ENCODE assay signal across 16 cellular contexts in the genomic region with DNA sequence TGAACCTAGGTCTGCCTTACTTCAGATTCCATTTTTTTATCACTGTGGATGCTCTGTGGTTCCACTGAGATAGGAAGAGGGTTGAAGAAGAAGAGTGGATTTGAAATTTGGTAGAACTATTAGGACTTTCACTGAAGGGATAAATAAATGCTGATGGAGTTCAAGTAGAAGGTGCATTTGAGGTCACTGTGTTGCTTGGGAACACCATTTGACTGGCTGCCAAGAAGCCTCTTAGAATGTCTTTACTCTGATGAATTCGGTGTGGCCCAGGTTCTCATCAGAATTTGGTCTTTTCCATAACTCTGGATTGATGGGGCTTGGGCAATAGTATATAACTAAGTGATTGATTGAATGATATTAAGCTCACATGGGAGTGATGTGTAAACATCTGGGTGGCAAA.
DNase-seq lines count a peak whose midpoint lies in the region; ATAC-seq and TF ChIP-seq lines count a peak whose summit lies in the region.
"Had no signal": no experiment of that assay in that cellular context is flagged by ENCODE, and none has a peak within 500 bp of the region (broad histone marks: within the 10 kb centered on the region; RNA-seq: fewer than 3 reads in every experiment).

No MANE protein-coding gene starts in this region.

- TF ChIP-seq CTCF in astrocyte of the cerebellum (IDR thresholded peaks at IDR 0.05; ENCODE audit: low read depth, low read length, missing control alignments) (no peak), nephron progenitor cell (IDR thresholded peaks at IDR 0.05) (no peak)

- peaks cover 9% of the 10 kb centered on the region for H3K4me1 Mint-ChIP-seq in nephron progenitor cell

- H3K36me3 Mint-ChIP-seq in nephron progenitor cell (ENCODE audit: low read depth) = peaks cover 30% of the 10 kb centered on the region

- peak; percentile 75 for DNase-seq in DMS79 (lab: John Stamatoyannopoulos, UW)
- peak; percentile 29 for DNase-seq in NCI-H128 (lab: John Stamatoyannopoulos, UW; ENCODE audit: unreplicated experiment)
- peak; percentile 22 for DNase-seq in astrocyte of the cerebellum (ENCODE audit: low read depth)
- DNase-seq in midbrain (lab: John Stamatoyannopoulos, UW) = peak; percentile 54
- no peak for DNase-seq in nephron progenitor cell
- DNase-seq in kidney glomerular epithelial cell (lab: John Stamatoyannopoulos, UW) = no peak
- DNase-seq: Caco-2; lower lobe of right lung; MG63; posterior cingulate gyrus; stimulated activated CD4-positive, alpha-beta T cell treated with anti-CD3 and anti-CD28 coated beads, Interleukin-4, amount 100 ng/mL, for 1 hour had no signal

- ATAC-seq in HG03439 (IDR thresholded peaks at IDR 0.05; ENCODE audit: unreplicated experiment) = no peak
- no peak for ATAC-seq in GM19324 (IDR thresholded peaks at IDR 0.05; ENCODE audit: low FRiP score, unreplicated experiment)
- ATAC-seq: GM12878 had no signal

- H3K27ac Mint-ChIP-seq in nephron progenitor cell = no peak overlapping the region
- H3K27ac Mint-ChIP-seq: activated naive CD8-positive, alpha-beta T cell; stimulated activated naive CD8-positive, alpha-beta T cell treated with anti-CD3 and anti-CD28 coated beads, Interleukin-15, Interleukin-2, amounts not matched to agents 100 ng/mL and 50 ng/mL, for 24 hours had no signal

- no peak overlapping the region for H3K4me3 Mint-ChIP-seq in nephron progenitor cell
- H3K4me3 Mint-ChIP-seq: activated naive CD8-positive, alpha-beta T cell; stimulated activated naive CD8-positive, alpha-beta T cell treated with anti-CD3 and anti-CD28 coated beads, Interleukin-15, Interleukin-2, amounts not matched to agents 100 ng/mL and 50 ng/mL, for 24 hours had no signal

- H3K4me3 ChIP-seq in astrocyte of the cerebellum (ENCODE audit: low read depth, low read length) = no peak overlapping the region
- H3K4me3 ChIP-seq: GM12878, lower lobe of right lung, MG63 had no signal

- H3K9me3 Mint-ChIP-seq in nephron progenitor cell = no peaks in the 10 kb centered on the region
- H3K9me3 Mint-ChIP-seq: stimulated activated naive CD8-positive, alpha-beta T cell treated with anti-CD3 and anti-CD28 coated beads, Interleukin-15, Interleukin-2, amounts not matched to agents 100 ng/mL and 50 ng/mL, for 24 hours had no signal

- in situ Hi-C loops in astrocyte of the cerebellum (cut with HindIII; ENCODE audit: low sequenced_read_pairs) = no loop called here

- peaks cover 5% of the 10 kb centered on the region for H3K27me3 Mint-ChIP-seq in nephron progenitor cell (ENCODE audit: low read depth, poor library complexity)
- H3K27me3 Mint-ChIP-seq: activated naive CD8-positive, alpha-beta T cell; stimulated activated naive CD8-positive, alpha-beta T cell treated with anti-CD3 and anti-CD28 coated beads, Interleukin-15, Interleukin-2, amounts not matched to agents 100 ng/mL and 50 ng/mL, for 24 hours had no signal

Comparison
In these comparisons a context has a peak if more than half of its experiments do, and no peak if none do; other contexts are left out.
1. DNase-seq: peak in DMS79 (single experiment), NCI-H128 (single experiment), astrocyte of the cerebellum (single experiment) and midbrain (single experiment); none in nephron progenitor cell (single experiment) and kidney glomerular epithelial cell (single experiment).